8 cellular contexts compared by ENCODE assay signal in genomic region chr1:32014199-32014936, GRCh38. TPM values are rescaled to one million over a fixed set of nuclear protein-coding genes. Genes with fewer than 3 reads are reported as not detected.
DNase-seq lines count a peak whose midpoint lies in the region; ATAC-seq, FAIRE-seq and TF ChIP-seq lines count a peak whose summit lies in the region.

No MANE protein-coding gene starts in this region.

- H3K27ac Mint-ChIP-seq in activated CD4-positive, alpha-beta T cell treated with anti-CD3 and anti-CD28 coated beads for 36 hours: peak overlapping the region; percentile 95
- peak overlapping the region; percentile 93 for H3K27ac Mint-ChIP-seq in dendritic cell treated with granulocyte-macrophage colony-stimulating factor and Interleukin-4, amounts not matched to agents 40 ng/mL and 50 ng/mL, for 4 days

- H3K4me3 Mint-ChIP-seq in activated CD4-positive, alpha-beta T cell treated with anti-CD3 and anti-CD28 coated beads for 36 hours: peak overlapping the region; percentile 97
- H3K4me3 Mint-ChIP-seq in dendritic cell treated with granulocyte-macrophage colony-stimulating factor and Interleukin-4, amounts not matched to agents 40 ng/mL and 50 ng/mL, for 4 days: peak overlapping the region; percentile 94

- H4K20me1 ChIP-seq in HepG2 (ENCODE audit: insufficient read depth, low read length): peaks cover 36% of the 10 kb centered on the region

- peak; percentile 62 for DNase-seq in ELR (ENCODE audit: low read depth)
- DNase-seq in KBM-7: peak; percentile 64
- DNase-seq in activated CD4-positive, alpha-beta T cell treated with anti-CD3 and anti-CD28 coated beads for 36 hours: peak; percentile 58
- DNase-seq in HepG2 (ENCODE audit: low spot score): no peak
- DNase-seq in stimulated activated CD4-positive, alpha-beta T cell treated with anti-CD3 and anti-CD28 coated beads, Interleukin-4, amount 100 ng/mL, for 4 hours: peak; percentile 18 to 29
- DNase-seq in effector CD4-positive, alpha-beta T cell: no peak

- no peaks in the 10 kb centered on the region for H3K27me3 Mint-ChIP-seq in activated CD4-positive, alpha-beta T cell treated with anti-CD3 and anti-CD28 coated beads for 36 hours
- H3K27me3 Mint-ChIP-seq in dendritic cell treated with granulocyte-macrophage colony-stimulating factor and Interleukin-4, amounts not matched to agents 40 ng/mL and 50 ng/mL, for 4 days: no peaks in the 10 kb centered on the region

- peaks cover 35% of the 10 kb centered on the region for H3K4me1 Mint-ChIP-seq in activated CD4-positive, alpha-beta T cell treated with anti-CD3 and anti-CD28 coated beads for 36 hours
- H3K4me1 Mint-ChIP-seq in dendritic cell treated with granulocyte-macrophage colony-stimulating factor and Interleukin-4, amounts not matched to agents 40 ng/mL and 50 ng/mL, for 4 days (ENCODE audit: low read depth): peaks cover 54% of the 10 kb centered on the region

- peak overlapping the region; percentile 93 for H3K9ac ChIP-seq in HepG2 (ENCODE audit: insufficient read depth, low read depth, low read length)

- peaks cover 2 to 8% of the 10 kb centered on the region in 2 experiments; a peak in 2 of 5 replicates for H3K36me3 ChIP-seq in HepG2 (replicated peaks in 1 of 2; ENCODE audit: control insufficient read depth in 1 of 2, insufficient read depth in 2 of 2, low read length in 2 of 2)

- TF ChIP-seq RAD21 in HepG2 (CRISPR knock-in tag; IDR thresholded peaks at IDR 0.05): no peak

- peak overlapping the region; percentile 62 to 100 (median 98) for H3K4me3 ChIP-seq in HepG2 (replicated peaks in 1 of 3; ENCODE audit: insufficient read depth in 1 of 3, low read depth in 2 of 3, low read length in 3 of 3)

- BruUV-seq in HepG2 (replicated peaks; lab: Mats Ljungman, UMichigan): no TSS peak

- H3K27me3 ChIP-seq in HepG2 (ENCODE audit: control insufficient read depth in 1 of 2, insufficient read depth in 2 of 2, low read length in 2 of 2): no peaks in the 10 kb centered on the region; a peak in 1 of 5 replicates

- peak; percentile 36 for ATAC-seq in GM21723 (IDR thresholded peaks at IDR 0.05; ENCODE audit: unreplicated experiment)
- peak; percentile 2 for ATAC-seq in activated CD4-positive, alpha-beta T cell treated with anti-CD3 and anti-CD28 coated beads for 36 hours
- peak; percentile 57 for ATAC-seq in HepG2

- H3K9me3 Mint-ChIP-seq in activated CD4-positive, alpha-beta T cell treated with anti-CD3 and anti-CD28 coated beads for 36 hours (ENCODE audit: low read depth): no peaks in the 10 kb centered on the region
- no peaks in the 10 kb centered on the region for H3K9me3 Mint-ChIP-seq in dendritic cell treated with granulocyte-macrophage colony-stimulating factor and Interleukin-4, amounts not matched to agents 40 ng/mL and 50 ng/mL, for 4 days

- no peak for FAIRE-seq in HepG2 (lab: Jason Lieb, UNC)

- peaks cover 29% of the 10 kb centered on the region for H3K36me3 Mint-ChIP-seq in activated CD4-positive, alpha-beta T cell treated with anti-CD3 and anti-CD28 coated beads for 36 hours (ENCODE audit: low read depth)
- peaks cover 43% of the 10 kb centered on the region for H3K36me3 Mint-ChIP-seq in dendritic cell treated with granulocyte-macrophage colony-stimulating factor and Interleukin-4, amounts not matched to agents 40 ng/mL and 50 ng/mL, for 4 days (ENCODE audit: low read depth)

- intact Hi-C loops in activated CD4-positive, alpha-beta T cell treated with anti-CD3 and anti-CD28 coated beads for 36 hours (cut with DNase I, micrococcal nuclease): loop anchor here (5.0 to 10.0 kb wide), 2 partner anchors 82 to 640 kb away; partner anchors contain the start of genes RBBP4 (in 1 of the 2) and ZBTB8OS (in 1 of the 2)
- intact Hi-C loops in dendritic cell treated with granulocyte-macrophage colony-stimulating factor and Interleukin-4, amounts not matched to agents 40 ng/mL and 50 ng/mL, for 4 days (cut with micrococcal nuclease): no loop called here
- intact Hi-C loops in HepG2 (cut with micrococcal nuclease; ENCODE audit: unreplicated experiment): no loop called here

- no peaks in the 10 kb centered on the region for H3K9me3 ChIP-seq in HepG2 (ENCODE audit: low read length)

- peak overlapping the region; percentile 81 for H3K4me2 ChIP-seq in HepG2 (ENCODE audit: low read depth, low read length)

- H3K79me2 ChIP-seq in HepG2 (ENCODE audit: insufficient read depth, low read length): peaks cover 53% of the 10 kb centered on the region

- in situ Hi-C loops in KBM-7 (cut with MboI; ENCODE audit: low pct_unique_long_range_greater_than_20kb, low sequenced_read_pairs) (no loop called here), HepG2 (cut with HindIII; ENCODE audit: extremely low pct_ligation_motif_present, low pct_unique_long_range_greater_than_20kb) (no loop called here)

- H3K27ac ChIP-seq in HepG2 (ENCODE audit: extremely low read length, insufficient read depth, low read length): peak overlapping the region; percentile 84

- H2AFZ ChIP-seq in HepG2 (ENCODE audit: low read length): no peak overlapping the region

- peaks cover 27% of the 10 kb centered on the region for H3K4me1 ChIP-seq in HepG2 (ENCODE audit: insufficient read depth, low read length)

- TF ChIP-seq POLR2A in HepG2 (IDR thresholded peaks at IDR 0.05; ENCODE audit: insufficient read depth in 1 of 2, low read depth in 2 of 2, low read length in 2 of 2): no peak

- POLR2A ChIA-PET in activated CD4-positive, alpha-beta T cell treated with anti-CD3 and anti-CD28 coated beads for 36 hours (lab: Charles Lee): interaction anchor here (1.0 kb wide), 1 partner anchor 165 kb away, joined by 3 read pairs; the partner anchor contains the start of gene TXLNA
- POLR2A ChIA-PET in HepG2 (lab: Yijun Ruan, JAX): interaction anchor here (1.0 to 2.5 kb wide), 7 partner anchors 9 to 435 kb away, joined by 3 to 14 read pairs (median 6); partner anchors contain the start of genes KPNA6 and TMEM39B

- TF ChIP-seq EP300 in HepG2 (IDR thresholded peaks at IDR 0.05; ENCODE audit: low read depth in 2 of 2, low read length in 2 of 2) (no peak), HepG2 (CRISPR knock-in tag; IDR thresholded peaks at IDR 0.05; ENCODE audit: borderline replicate concordance) (no peak)

- under 1% methylated on average over 33 of the region's 54 CpGs for WGBS in HepG2 (ENCODE audit: low lambda C conversion rate)

- CTCF ChIA-PET in activated CD4-positive, alpha-beta T cell treated with anti-CD3 and anti-CD28 coated beads for 36 hours (lab: Charles Lee): interaction anchor here (0.6 to 1.4 kb wide), 8 partner anchors 11 to 600 kb away, joined by 3 to 4 read pairs (median 3); partner anchors contain the start of gene SPOCD1
- CTCF ChIA-PET in HepG2 (lab: Yijun Ruan, JAX; ENCODE audit: low intra/inter-chr PET ratio, low total read pairs): no interaction called here

- TF ChIP-seq CTCF in HepG2 (CRISPR knock-in tag; IDR thresholded peaks at IDR 0.05): peak; percentile 3; the same call in 1 of the 2 replicates

RNA-seq across cellular contexts. Expression of gene KHDRBS1, which starts 0.7 kb away (rescaled TPM):
- total RNA-seq in activated CD4-positive, alpha-beta T cell treated with anti-CD3 and anti-CD28 coated beads for 36 hours: 100 to 1,000 TPM; 198 to 206 TPM
- 39.0 and 86.8 TPM in 2 replicates for total RNA-seq in HepG2 (2016; rRNA removed; fragmentation: Illumina TruSeq; extraction: Trizol)
- 13.0 and 13.9 TPM in 2 replicates for total RNA-seq in HepG2 (2016; cell fraction: cytosol; rRNA removed; fragmentation: Illumina TruSeq; extraction: Trizol; ENCODE audit: low read depth)
- total RNA-seq in HepG2 (2016; cell fraction: insoluble cytoplasmic fraction; rRNA removed; fragmentation: Illumina TruSeq; extraction: Trizol): 37.3 and 82.6 TPM in 2 replicates
- 32.0 and 34.5 TPM in 2 replicates for total RNA-seq in HepG2 (2016; cell fraction: membrane; rRNA removed; fragmentation: Illumina TruSeq; extraction: Trizol)
- total RNA-seq in HepG2 (2016; cell fraction: nucleus; rRNA removed; fragmentation: Illumina TruSeq; extraction: Trizol): 47.6 and 52.9 TPM in 2 replicates
- polyA plus RNA-seq in HepG2 (2011; rRNA removed): 19.8 and 25.1 TPM in 2 replicates
- polyA plus RNA-seq in HepG2 (2011; cell fraction: cytosol; rRNA removed): 20.8 and 25.6 TPM in 2 replicates
- 17.2 and 19.1 TPM in 2 replicates for polyA plus RNA-seq in HepG2 (2011; cell fraction: nucleus; rRNA removed)
- 70.1 and 107 TPM in 2 replicates for polyA plus RNA-seq in HepG2 (2012)
- 11.9 and 12.3 TPM in 2 replicates for polyA plus RNA-seq in HepG2 (2016; cell fraction: cytosol; fragmentation: Illumina TruSeq; extraction: Trizol; ENCODE audit: low read depth)
- 131 and 149 TPM in 2 replicates for polyA plus RNA-seq in HepG2 (2016; cell fraction: insoluble cytoplasmic fraction; fragmentation: Illumina TruSeq; extraction: Trizol; ENCODE audit: low read depth)
- polyA plus RNA-seq in HepG2 (2016; cell fraction: membrane; fragmentation: Illumina TruSeq; extraction: Trizol; ENCODE audit: low read depth): 31.5 and 34.1 TPM in 2 replicates
- 78.0 and 82.8 TPM in 2 replicates for polyA plus RNA-seq in HepG2 (2016; cell fraction: nucleus; fragmentation: Illumina TruSeq; extraction: Trizol; ENCODE audit: insufficient read depth, low read depth)
- polyA minus RNA-seq in HepG2 (2011; rRNA and poly(A)+ RNA removed; ENCODE audit: low replicate concordance): 28.2 and 34.0 TPM in 2 replicates
- 35.6 and 38.3 TPM in 2 replicates for polyA minus RNA-seq in HepG2 (2011; cell fraction: cytosol; rRNA and poly(A)+ RNA removed)
- polyA minus RNA-seq in HepG2 (2011; cell fraction: nucleus; rRNA and poly(A)+ RNA removed): 22.7 and 24.1 TPM in 2 replicates

RNA-seq across cellular contexts. Expression of gene TMEM39B, which starts 58.4 kb away (rescaled TPM):
- 10 to 100 TPM; 25.2 to 29.8 TPM for total RNA-seq in activated CD4-positive, alpha-beta T cell treated with anti-CD3 and anti-CD28 coated beads for 36 hours
- 3.1 and 4.9 TPM in 2 replicates for total RNA-seq in HepG2 (2016; rRNA removed; fragmentation: Illumina TruSeq; extraction: Trizol)
- 2.9 and 3.2 TPM in 2 replicates for total RNA-seq in HepG2 (2016; cell fraction: cytosol; rRNA removed; fragmentation: Illumina TruSeq; extraction: Trizol; ENCODE audit: low read depth)
- 3.4 and 4.4 TPM in 2 replicates for total RNA-seq in HepG2 (2016; cell fraction: insoluble cytoplasmic fraction; rRNA removed; fragmentation: Illumina TruSeq; extraction: Trizol)
- 4.0 and 4.6 TPM in 2 replicates for total RNA-seq in HepG2 (2016; cell fraction: membrane; rRNA removed; fragmentation: Illumina TruSeq; extraction: Trizol)
- 4.6 and 5.6 TPM in 2 replicates for total RNA-seq in HepG2 (2016; cell fraction: nucleus; rRNA removed; fragmentation: Illumina TruSeq; extraction: Trizol)
- 10.4 and 12.9 TPM in 2 replicates for polyA plus RNA-seq in HepG2 (2011; rRNA removed)
- polyA plus RNA-seq in HepG2 (2011; cell fraction: cytosol; rRNA removed): 8.0 and 13.2 TPM in 2 replicates
- 15.7 and 16.8 TPM in 2 replicates for polyA plus RNA-seq in HepG2 (2011; cell fraction: nucleus; rRNA removed)
- 9.8 and 10.0 TPM in 2 replicates for polyA plus RNA-seq in HepG2 (2012)
- 4.1 and 4.5 TPM in 2 replicates for polyA plus RNA-seq in HepG2 (2016; cell fraction: cytosol; fragmentation: Illumina TruSeq; extraction: Trizol; ENCODE audit: low read depth)
- polyA plus RNA-seq in HepG2 (2016; cell fraction: insoluble cytoplasmic fraction; fragmentation: Illumina TruSeq; extraction: Trizol; ENCODE audit: low read depth): 5.8 and 5.9 TPM in 2 replicates
- polyA plus RNA-seq in HepG2 (2016; cell fraction: membrane; fragmentation: Illumina TruSeq; extraction: Trizol; ENCODE audit: low read depth): 4.4 and 4.9 TPM in 2 replicates
- 13.8 and 13.9 TPM in 2 replicates for polyA plus RNA-seq in HepG2 (2016; cell fraction: nucleus; fragmentation: Illumina TruSeq; extraction: Trizol; ENCODE audit: insufficient read depth, low read depth)
- polyA minus RNA-seq in HepG2 (2011; rRNA and poly(A)+ RNA removed; ENCODE audit: low replicate concordance): 26.1 and 27.9 TPM in 2 replicates
- 8.2 and 9.8 TPM in 2 replicates for polyA minus RNA-seq in HepG2 (2011; cell fraction: cytosol; rRNA and poly(A)+ RNA removed)
- polyA minus RNA-seq in HepG2 (2011; cell fraction: nucleus; rRNA and poly(A)+ RNA removed): 5.3 and 6.3 TPM in 2 replicates

Comparison
In these comparisons a context has a peak if more than half of its experiments do, and no peak if none do; other contexts are left out.
1. DNase-seq: peak in ELR (single experiment), KBM-7 (single experiment), activated CD4-positive, alpha-beta T cell treated with anti-CD3 and anti-CD28 coated beads for 36 hours (single experiment) and stimulated activated CD4-positive, alpha-beta T cell treated with anti-CD3 and anti-CD28 coated beads, Interleukin-4, amount 100 ng/mL, for 4 hours (2 of 2); none in HepG2 (single experiment) and effector CD4-positive, alpha-beta T cell (single experiment).
2. ATAC-seq: peak in every context shown above with its lines; median percentile 57 in HepG2; 36 in GM21723; 2 in activated CD4-positive, alpha-beta T cell treated with anti-CD3 and anti-CD28 coated beads for 36 hours.
3. intact Hi-C loops: an anchor here in activated CD4-positive, alpha-beta T cell treated with anti-CD3 and anti-CD28 coated beads for 36 hours (5.0 to 10.0 kb wide); none called in dendritic cell treated with granulocyte-macrophage colony-stimulating factor and Interleukin-4, amounts not matched to agents 40 ng/mL and 50 ng/mL, for 4 days and HepG2.